ENCODE assay signal across 9 cellular contexts in genomic region chr5:132831095-132831860, GRCh38. TPM values are rescaled to one million over a fixed set of nuclear protein-coding genes. Genes with fewer than 3 reads are reported as not detected.
DNase-seq lines count a peak whose midpoint lies in the region; ATAC-seq and TF ChIP-seq lines count a peak whose summit lies in the region.
"Had no signal": no experiment of that assay in that cellular context is flagged by ENCODE, and none has a peak within 500 bp of the region (broad histone marks: within the 10 kb centered on the region; RNA-seq: fewer than 3 reads in every experiment).

No MANE protein-coding gene starts in this region.

- H3K4me1 ChIP-seq in HUES48 (ENCODE audit: control insufficient read depth, insufficient read depth, low read length) = no peaks in the 10 kb centered on the region; the same call in 1 of the 2 replicates
- H3K4me1 ChIP-seq in mucosa of rectum (ENCODE audit: control insufficient read depth in 2 of 2, insufficient read depth in 2 of 2, low read length in 2 of 2) = peaks cover 23 to 35% of the 10 kb centered on the region in 2 donors

- no peak for ATAC-seq in GM19328 (IDR thresholded peaks at IDR 0.05; ENCODE audit: unreplicated experiment)

- H3K27ac ChIP-seq in 22Rv1 (peak overlapping the region; percentile 76), HUES48 (ENCODE audit: low read depth, low read length) (no peak overlapping the region), mucosa of rectum (ENCODE audit: low read depth in 2 of 2, low read length in 2 of 2) (peak overlapping the region; percentile 90 to 94)

- TF ChIP-seq CTCF in 22Rv1 (IDR thresholded peaks at IDR 0.05) (no peak), cardiac fibroblast (IDR thresholded peaks at IDR 0.05; ENCODE audit: low read depth, low read length) (no peak)

- H3K4me3 ChIP-seq in HUES48 (ENCODE audit: low read depth, low read length) = peak overlapping the region; percentile 69; the same call in 1 of the 2 replicates
- H3K4me3 ChIP-seq in cardiac fibroblast (replicated peaks in 1 of 2; ENCODE audit: low read depth in 2 of 2, low read length in 2 of 2) = peak overlapping the region; percentile 53 to 69
- peak overlapping the region; percentile 70 to 85 for H3K4me3 ChIP-seq in mucosa of rectum (ENCODE audit: low read length in 2 of 2)

- H3K9me3 ChIP-seq in HUES48 (ENCODE audit: control insufficient read depth, insufficient read depth, low read length) (no peaks in the 10 kb centered on the region), mucosa of rectum (ENCODE audit: control insufficient read depth in 2 of 2, low read length in 2 of 2) (no peaks in the 10 kb centered on the region)

- H3K9ac ChIP-seq in HUES48 (ENCODE audit: low read depth, low read length) (no peak overlapping the region), mucosa of rectum (ENCODE audit: low read depth in 1 of 2, low read length in 2 of 2) (peak overlapping the region; percentile 70 to 71)

- no peak for DNase-seq in cardiac fibroblast (ENCODE audit: low read depth in 2 of 2)
- no peak for DNase-seq in COLO668 (lab: John Stamatoyannopoulos, UW; ENCODE audit: unreplicated experiment)
- DNase-seq in NCI-H2171 (lab: John Stamatoyannopoulos, UW) = no peak
- DNase-seq in occipital lobe (lab: John Stamatoyannopoulos, UW) = no peak
- DNase-seq: stimulated activated CD4-positive, alpha-beta T cell treated with anti-CD3 and anti-CD28 coated beads, Interleukin-4, amount 100 ng/mL, for 24 hours had no signal

- peaks cover 58% of the 10 kb centered on the region for H3K27me3 ChIP-seq in HUES48 (ENCODE audit: control insufficient read depth, insufficient read depth, low read length)
- H3K27me3 ChIP-seq in mucosa of rectum (ENCODE audit: control insufficient read depth in 2 of 2, insufficient read depth in 2 of 2, low read length in 2 of 2) = no peaks in the 10 kb centered on the region

- H3K36me3 ChIP-seq in HUES48 (ENCODE audit: control insufficient read depth, insufficient read depth, low read length) (no peaks in the 10 kb centered on the region), mucosa of rectum (ENCODE audit: control insufficient read depth in 2 of 2, insufficient read depth in 2 of 2, low read length in 2 of 2) (peaks cover 0 to 5% of the 10 kb centered on the region in 2 donors)

RNA-seq across cellular contexts. Expression of gene SHROOM1, which starts 0.8 kb away (rescaled TPM):
- total RNA-seq in occipital lobe = 0.47 TPM

RNA-seq across cellular contexts. Expression of gene SOWAHA, which starts 18.2 kb away (rescaled TPM):
- total RNA-seq in occipital lobe = 5.1 TPM

RNA-seq across cellular contexts. Expression of gene GDF9, which starts 35.0 kb away (rescaled TPM):
- total RNA-seq in occipital lobe = 1.9 TPM

RNA-seq across cellular contexts. Expression of gene UQCRQ, which starts 35.2 kb away (rescaled TPM):
- 81.1 TPM for total RNA-seq in occipital lobe

RNA-seq across cellular contexts. Expression of gene LEAP2, which starts 42.2 kb away (rescaled TPM):
- 2.0 TPM for total RNA-seq in occipital lobe
